Comparison of ENCODE assay signal across 8 cellular contexts in the genomic region with DNA sequence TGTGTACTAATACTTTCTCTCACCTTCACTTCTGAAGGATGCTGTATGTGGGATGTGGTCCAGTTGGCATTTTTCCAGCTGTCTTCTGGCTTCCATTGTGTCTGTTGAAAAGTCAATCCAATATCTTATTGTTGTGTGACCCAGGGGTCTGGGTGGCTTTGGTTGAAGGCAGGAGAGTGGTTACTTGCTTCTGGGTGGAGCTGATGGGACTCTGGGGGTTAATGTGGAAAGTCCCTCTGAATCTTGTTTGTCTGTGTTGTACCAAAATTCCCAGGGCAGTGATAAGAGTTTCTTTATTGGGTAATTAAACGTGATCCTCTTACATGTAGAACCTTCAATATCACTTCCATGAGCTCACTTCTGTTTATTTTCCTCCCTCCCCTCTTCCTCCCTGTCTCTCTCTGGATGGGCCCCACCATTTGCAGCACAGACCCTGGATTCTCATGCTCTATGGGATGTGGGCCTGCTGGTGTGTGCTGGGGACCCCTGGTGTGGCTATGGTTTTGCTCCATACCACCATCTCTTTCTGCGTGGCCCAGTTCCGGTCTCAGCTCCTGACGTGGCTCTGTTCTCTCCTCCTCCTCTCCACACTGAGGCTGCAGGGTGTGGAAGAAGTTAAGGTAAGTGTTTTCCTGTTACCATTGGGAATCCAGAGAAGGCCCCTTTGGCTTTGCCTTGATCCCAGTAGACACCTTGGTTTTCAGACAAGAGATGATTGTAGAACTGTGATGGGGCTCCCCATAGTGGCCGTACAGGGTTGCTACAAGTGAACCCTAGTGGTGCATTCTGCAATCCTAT.
DNase-seq lines count a peak whose midpoint lies in the region; ATAC-seq and TF ChIP-seq lines count a peak whose summit lies in the region.

No MANE protein-coding gene starts in this region.

- no peaks in the 10 kb centered on the region for H3K4me1 ChIP-seq in OCI-LY7 (ENCODE audit: insufficient read depth, low read length, poor library complexity, severe bottlenecking)

- H3K9me3 ChIP-seq in OCI-LY7 (ENCODE audit: low read length): no peaks in the 10 kb centered on the region

- POLR2A ChIA-PET in OCI-LY7 (lab: Charles Lee): no interaction called here

- peak; percentile 94 for ATAC-seq in GM21528 (IDR thresholded peaks at IDR 0.05; ENCODE audit: low FRiP score, unreplicated experiment)

- no peak overlapping the region for H3K4me2 ChIP-seq in OCI-LY7 (ENCODE audit: low read length)

- no peak overlapping the region for H2AFZ ChIP-seq in OCI-LY7 (ENCODE audit: low read length)

- peak; percentile 87 for TF ChIP-seq CTCF in OCI-LY7 (conservative IDR thresholded peaks at IDR 0.05; ENCODE audit: low read length)
- TF ChIP-seq CTCF in fibroblast of pulmonary artery (IDR thresholded peaks at IDR 0.05; ENCODE audit: low read length, missing control alignments): no peak

- H3K36me3 ChIP-seq in OCI-LY7 (ENCODE audit: insufficient read depth, low read length): no peaks in the 10 kb centered on the region

- H3K27ac ChIP-seq in OCI-LY7 (ENCODE audit: low read depth, low read length, poor library complexity, severe bottlenecking): no peak overlapping the region

- no peaks in the 10 kb centered on the region for H3K9me2 ChIP-seq in OCI-LY7 (ENCODE audit: insufficient read depth, low read length)

- no TSS peak for BruUV-seq in OCI-LY7 (replicated peaks; lab: Mats Ljungman, UMichigan)

- CTCF ChIA-PET in OCI-LY7 (lab: Charles Lee; ENCODE audit: unreplicated experiment): no interaction called here

- DNase-seq in ELF-1 (ENCODE audit: low read depth, low spot score): peak; percentile 73
- peak; percentile 71 for DNase-seq in HT-29 (ENCODE audit: low spot score)
- DNase-seq in OCI-LY7 (ENCODE audit: low spot score): peak; percentile 52
- peak; percentile 31 for DNase-seq in activated T-cell treated with anti-CD3 and anti-CD28 coated beads for 48 hours (ENCODE audit: low read depth)
- DNase-seq in fibroblast of pulmonary artery (ENCODE audit: low read depth): peak; percentile 75
- DNase-seq in occipital lobe (lab: John Stamatoyannopoulos, UW): peak; percentile 43
- DNase-seq in NCI-H1048 (lab: John Stamatoyannopoulos, UW): no peak

- no peak overlapping the region for H3K4me3 ChIP-seq in OCI-LY7 (ENCODE audit: low read depth, low read length, poor library complexity, severe bottlenecking)
- no peak overlapping the region for H3K4me3 ChIP-seq in fibroblast of pulmonary artery (replicated peaks; ENCODE audit: low read depth, low read length)

- intact Hi-C loops in OCI-LY7 (cut with micrococcal nuclease; ENCODE audit: unreplicated experiment): loop anchor here (1.0 to 10.0 kb wide), 6 partner anchors 81 to 1255 kb away; no protein-coding TSS in a partner anchor

- H3K79me2 ChIP-seq in OCI-LY7 (ENCODE audit: insufficient read depth, low read depth, low read length): no peaks in the 10 kb centered on the region

- no peaks in the 10 kb centered on the region for H4K20me1 ChIP-seq in OCI-LY7 (ENCODE audit: insufficient read depth, low read length)
